21 cellular contexts compared by ENCODE assay signal in the genomic region with DNA sequence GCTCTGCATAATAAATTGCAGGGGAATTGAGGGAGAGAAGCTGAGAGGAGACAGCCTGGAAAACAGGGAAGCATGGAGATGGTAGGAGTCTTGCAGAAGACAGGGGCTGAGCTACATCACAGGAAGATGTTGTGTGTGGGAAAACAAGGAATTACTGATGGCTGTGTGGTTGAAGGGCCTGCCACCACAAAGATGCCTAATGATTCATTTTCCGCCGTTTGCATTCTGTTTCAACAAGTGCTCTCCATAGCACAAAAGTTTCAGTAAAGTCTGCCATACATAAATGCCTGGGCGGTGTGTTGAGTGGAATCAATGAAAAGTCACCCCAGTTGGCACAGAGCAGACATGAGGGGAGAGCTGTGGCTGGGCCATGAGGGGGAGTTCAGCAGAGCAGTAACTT.
"Had no signal": no experiment of that assay in that cellular context is flagged by ENCODE, and none has a peak within 500 bp of the region (broad histone marks: within the 10 kb centered on the region; RNA-seq: fewer than 3 reads in every experiment).

No MANE protein-coding gene starts in this region.

- H3K36me3 ChIP-seq: stomach, vagina had no signal

- H3K36me3 Mint-ChIP-seq: activated naive CD8-positive, alpha-beta T cell; brain; immature natural killer cell had no signal

- H3K27me3 ChIP-seq: stomach, vagina had no signal

- H3K27ac Mint-ChIP-seq: activated naive CD8-positive, alpha-beta T cell; activated T-helper 1 cell treated with anti-CD3 and anti-CD28 coated beads, Interleukin-12 subunit alpha, Interleukin-12 subunit beta, Interleukin-2, Interleukin-4 antibody, amounts not matched to agents 30 ng/mL and 10 ng/mL and 1 ng/mL, durations not matched to agents 14 hours and 24 hours and 36 hours; brain; immature natural killer cell; T-helper 1 cell treated with Interleukin-12 subunit alpha and Interleukin-12 subunit beta and Interleukin-4 antibody, amounts not matched to agents 30 μg/mL and 1 μg/mL, for 36 hours had no signal

- H3K4me3 Mint-ChIP-seq: activated naive CD8-positive, alpha-beta T cell; activated T-helper 1 cell treated with anti-CD3 and anti-CD28 coated beads, Interleukin-12 subunit alpha, Interleukin-12 subunit beta, Interleukin-2, Interleukin-4 antibody, amounts not matched to agents 30 ng/mL and 10 ng/mL and 1 ng/mL, durations not matched to agents 14 hours and 24 hours and 36 hours; brain; central memory CD8-positive, alpha-beta T cell; immature natural killer cell; nephron; T-helper 1 cell treated with Interleukin-12 subunit alpha and Interleukin-12 subunit beta and Interleukin-4 antibody, amounts not matched to agents 30 μg/mL and 1 μg/mL, for 36 hours had no signal

- ATAC-seq: esophagus mucosa had no signal

- H3K9me3 Mint-ChIP-seq: activated T-helper 1 cell treated with anti-CD3 and anti-CD28 coated beads, Interleukin-12 subunit alpha, Interleukin-12 subunit beta, Interleukin-2, Interleukin-4 antibody, amounts not matched to agents 30 ng/mL and 10 ng/mL and 1 ng/mL, durations not matched to agents 14 hours and 24 hours and 36 hours; central memory CD8-positive, alpha-beta T cell; immature natural killer cell; nephron; T-helper 1 cell treated with Interleukin-12 subunit alpha and Interleukin-12 subunit beta and Interleukin-4 antibody, amounts not matched to agents 30 μg/mL and 1 μg/mL, for 36 hours had no signal

- H3K4me3 ChIP-seq: stomach, vagina had no signal

- FAIRE-seq: small intestine had no signal

- H3K4me1 Mint-ChIP-seq: central memory CD8-positive, alpha-beta T cell; immature natural killer cell had no signal

- DNase-seq: activated CD4-positive, alpha-beta T cell treated with anti-CD3 and anti-CD28 coated beads, Interleukin-2, amount 50 U/mL, for 4 hours; activated gamma-delta T cell treated with Interleukin-2 at 50 U/mL for 16 hours; amniotic stem cell; effector CD4-positive, alpha-beta T cell; immature natural killer cell; kidney glomerular epithelial cell; nucleus accumbens; retina; small intestine; stimulated activated CD4-positive, alpha-beta T cell treated with anti-CD3 and anti-CD28 coated beads, Interleukin-15, amount 100 ng/mL, for 24 hours; stimulated activated CD4-positive, alpha-beta T cell treated with anti-CD3 and anti-CD28 coated beads, Interleukin-4, amount 100 ng/mL, for 1 hour; stomach; trophoblast cell had no signal
